In the genomic region with DNA sequence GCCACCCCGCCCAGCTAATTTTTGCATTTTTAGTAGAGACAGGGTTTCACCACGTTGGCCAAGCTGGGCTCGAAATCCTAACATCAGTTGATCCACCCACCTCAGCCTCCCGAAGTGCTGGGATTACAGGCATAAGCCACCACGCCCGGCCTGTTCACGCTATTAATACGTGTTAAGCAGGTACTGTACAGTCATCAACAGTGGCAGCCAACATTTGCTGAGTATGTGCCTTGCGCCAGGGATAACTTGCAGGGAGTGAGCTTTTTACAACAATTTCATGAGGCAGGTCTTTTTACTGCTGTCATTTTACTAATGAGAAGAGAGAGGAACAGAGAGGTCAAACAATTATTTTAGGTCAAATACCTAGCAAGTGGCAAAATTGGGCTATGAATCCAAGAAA, we compare ENCODE assay signal across 19 cellular contexts.
DNase-seq lines count a peak whose midpoint lies in the region; ATAC-seq and TF ChIP-seq lines count a peak whose summit lies in the region.
"Had no signal": no experiment of that assay in that cellular context is flagged by ENCODE, and none has a peak within 500 bp of the region (broad histone marks: within the 10 kb centered on the region; RNA-seq: fewer than 3 reads in every experiment).

No MANE protein-coding gene starts in this region.

- H3K27me3 ChIP-seq in mammary epithelial cell (ENCODE audit: insufficient read depth, low read length), result no peaks in the 10 kb centered on the region
- H3K27me3 ChIP-seq in iPS-20b (ENCODE audit: insufficient read depth, low read length), result no peaks in the 10 kb centered on the region
- H3K27me3 ChIP-seq in smooth muscle cell (ENCODE audit: low read depth), result no peaks in the 10 kb centered on the region
- H3K27me3 ChIP-seq: MG63, Peyer's patch had no signal

- H3K4me1 ChIP-seq in mammary epithelial cell (ENCODE audit: insufficient read depth, low read length), result peaks cover 18% of the 10 kb centered on the region
- H3K4me1 ChIP-seq in iPS-20b (ENCODE audit: insufficient read depth, low read length), result peaks cover 28% of the 10 kb centered on the region
- peaks cover 26% of the 10 kb centered on the region for H3K4me1 ChIP-seq in smooth muscle cell (ENCODE audit: low read depth)
- H3K4me1 ChIP-seq: Peyer's patch had no signal

- H3K27ac ChIP-seq in mammary epithelial cell (ENCODE audit: insufficient read depth, low read depth, low read length) (no peak overlapping the region), iPS-20b (ENCODE audit: low read length) (no peak overlapping the region), smooth muscle cell (ENCODE audit: low read depth) (peak overlapping the region; percentile 95)
- H3K27ac ChIP-seq: Peyer's patch had no signal

- dilution Hi-C loops in mammary epithelial cell (cut with HindIII; ENCODE audit: low sequenced_read_pairs), result no loop called here

- no peak for TF ChIP-seq CTCF in MCF 10A (IDR thresholded peaks at IDR 0.05; ENCODE audit: unreplicated experiment)
- TF ChIP-seq CTCF in mammary epithelial cell (conservative IDR thresholded peaks at IDR 0.05 in 1 of 2, IDR thresholded peaks at IDR 0.05 in 1 of 2; ENCODE audit: extremely low read depth in 1 of 2, insufficient read depth in 1 of 2, low read depth in 1 of 2, low read length in 2 of 2), result no peak
- no peak for TF ChIP-seq CTCF in chondrocyte (IDR thresholded peaks at IDR 0.05)
- TF ChIP-seq CTCF in smooth muscle cell (IDR thresholded peaks at IDR 0.05; ENCODE audit: borderline replicate concordance, insufficient read depth, poor library complexity, severe bottlenecking), result no peak

- POLR2A ChIA-PET in MCF 10A (lab: Yijun Ruan, JAX), result interaction anchor here (0.8 kb wide), 1 partner anchor 25 kb away, joined by 3 read pairs; no protein-coding TSS in a partner anchor

- H3F3A ChIP-seq in smooth muscle cell (ENCODE audit: low read depth), result peaks cover 25% of the 10 kb centered on the region

- no peaks in the 10 kb centered on the region for H3K79me2 ChIP-seq in mammary epithelial cell (ENCODE audit: insufficient read depth, low read length)
- H3K79me2 ChIP-seq in smooth muscle cell (ENCODE audit: low read depth), result no peaks in the 10 kb centered on the region

- BruUV-seq in MCF 10A (replicated peaks; lab: Mats Ljungman, UMichigan) (no TSS peak), mammary epithelial cell (replicated peaks; lab: Mats Ljungman, UMichigan) (no TSS peak)

- peak; percentile 33 for DNase-seq in MCF 10A (ENCODE audit: unreplicated experiment)
- no peak for DNase-seq in mammary epithelial cell
- DNase-seq in chondrocyte (ENCODE audit: low spot score), result no peak
- DNase-seq in smooth muscle cell (lab: John Stamatoyannopoulos, UW; ENCODE audit: unreplicated experiment), result no peak
- DNase-seq in NCI-H82 (lab: John Stamatoyannopoulos, UW), result no peak
- DNase-seq: 8988T, C1 segment of cervical spinal cord, DMS 273 treated with DMSO at 0.1 percent for 48 hours, MG63, NCI-H1092, NCI-H146, NCI-H2081, NCI-H510A, NCI-H774, Peyer's patch had no signal

- H3K4me3 ChIP-seq in mammary epithelial cell (replicated peaks in 1 of 3; ENCODE audit: insufficient read depth in 1 of 3, low read depth in 2 of 3, low read length in 3 of 3), result no peak overlapping the region
- peak overlapping the region; percentile 60 for H3K4me3 ChIP-seq in iPS-20b (ENCODE audit: low read length)
- H3K4me3 ChIP-seq in smooth muscle cell, result peak overlapping the region; percentile 34
- H3K4me3 ChIP-seq: MG63, Peyer's patch had no signal

- H3K27ac Mint-ChIP-seq in MCF 10A (ENCODE audit: low read depth, unreplicated experiment) (peak overlapping the region; percentile 67), chondrocyte (ENCODE audit: unreplicated experiment) (peak overlapping the region; percentile 78)

- no peak overlapping the region for H2AFZ ChIP-seq in mammary epithelial cell (ENCODE audit: low read depth, low read length)
- no peak overlapping the region for H2AFZ ChIP-seq in smooth muscle cell (ENCODE audit: low read depth)

- H3K4me1 Mint-ChIP-seq in MCF 10A (ENCODE audit: insufficient read depth, unreplicated experiment), result peaks cover 30% of the 10 kb centered on the region
- H3K4me1 Mint-ChIP-seq in chondrocyte (ENCODE audit: low read depth), result peaks cover 49% of the 10 kb centered on the region

- 96% methylated on average over 9 of the region's 9 CpGs for WGBS in mammary epithelial cell (ENCODE audit: low coverage, missing lambda C conversion rate)
- 65% methylated on average over 9 of the region's 9 CpGs for WGBS in smooth muscle cell (ENCODE audit: low lambda C conversion rate)

- H3K9me3 Mint-ChIP-seq in MCF 10A (ENCODE audit: unreplicated experiment), result no peaks in the 10 kb centered on the region
- H3K9me3 Mint-ChIP-seq in chondrocyte (ENCODE audit: low read depth), result peaks cover 16% of the 10 kb centered on the region

- H3K4me3 Mint-ChIP-seq in MCF 10A (ENCODE audit: unreplicated experiment), result no peak overlapping the region
- H3K4me3 Mint-ChIP-seq in chondrocyte (ENCODE audit: unreplicated experiment), result peak overlapping the region; percentile 65

- H3K4me2 ChIP-seq in mammary epithelial cell (ENCODE audit: insufficient read depth, low read depth, low read length) (no peak overlapping the region), smooth muscle cell (peak overlapping the region; percentile 79)

- in situ Hi-C loops in mammary epithelial cell (cut with MboI; ENCODE audit: low sequenced_read_pairs in 2 of 2), result no loop called here

- no peak for ATAC-seq in GM21423 (IDR thresholded peaks at IDR 0.05; ENCODE audit: unreplicated experiment)
- ATAC-seq in HG02852 (IDR thresholded peaks at IDR 0.05; ENCODE audit: unreplicated experiment), result no peak
- ATAC-seq: Right ventricle myocardium inferior had no signal

- H3K36me3 ChIP-seq in mammary epithelial cell (ENCODE audit: insufficient read depth, low read length), result no peaks in the 10 kb centered on the region
- H3K36me3 ChIP-seq in iPS-20b (ENCODE audit: insufficient read depth, low read depth, low read length), result peaks cover 30% of the 10 kb centered on the region; the same call in 1 of the 2 replicates
- no peaks in the 10 kb centered on the region for H3K36me3 ChIP-seq in smooth muscle cell (ENCODE audit: low read depth)
- H3K36me3 ChIP-seq: MG63, Peyer's patch had no signal

- H3K9ac ChIP-seq in mammary epithelial cell (ENCODE audit: insufficient read depth, low read length) (no peak overlapping the region), iPS-20b (ENCODE audit: low read depth, low read length) (peak overlapping the region; percentile 45; the same call in 1 of the 2 replicates), smooth muscle cell (ENCODE audit: low read depth) (no peak overlapping the region)

- CTCF ChIA-PET in MCF 10A (lab: Yijun Ruan, JAX), result interaction anchor here (0.6 to 1.9 kb wide), 7 partner anchors 9 to 750 kb away, joined by 3 to 8 read pairs (median 3); no protein-coding TSS in a partner anchor
- CTCF ChIA-PET in mammary epithelial cell (lab: Charles Lee; ENCODE audit: low non-redundant PET), result no interaction called here

- peaks cover 1% of the 10 kb centered on the region for H3K36me3 Mint-ChIP-seq in MCF 10A (ENCODE audit: insufficient read depth, unreplicated experiment)
- peaks cover 18% of the 10 kb centered on the region for H3K36me3 Mint-ChIP-seq in chondrocyte (ENCODE audit: low read depth)

- H4K20me1 ChIP-seq in mammary epithelial cell (ENCODE audit: insufficient read depth, low read length) (no peaks in the 10 kb centered on the region), smooth muscle cell (ENCODE audit: low read depth) (no peaks in the 10 kb centered on the region)

- intact Hi-C loops in MCF 10A (cut with micrococcal nuclease) (no loop called here), mammary epithelial cell (cut with micrococcal nuclease) (no loop called here)

- no peaks in the 10 kb centered on the region for H3K27me3 Mint-ChIP-seq in MCF 10A (ENCODE audit: insufficient read depth, unreplicated experiment)
- H3K27me3 Mint-ChIP-seq in chondrocyte (ENCODE audit: low read depth), result no peaks in the 10 kb centered on the region

- H3K9me3 ChIP-seq in mammary epithelial cell (replicated peaks; ENCODE audit: insufficient read depth, low read length), result peaks cover 4% of the 10 kb centered on the region
- H3K9me3 ChIP-seq in iPS-20b (ENCODE audit: insufficient read depth, low read depth, low read length), result no peaks in the 10 kb centered on the region
- H3K9me3 ChIP-seq in smooth muscle cell (replicated peaks; ENCODE audit: low read depth), result no peaks in the 10 kb centered on the region
- H3K9me3 ChIP-seq: Peyer's patch had no signal

Comparison
In these comparisons a context has a peak if more than half of its experiments do, and no peak if none do; other contexts are left out.
1. H3K4me3 ChIP-seq: peak in iPS-20b (single experiment) and smooth muscle cell (single experiment); none in mammary epithelial cell (0 of 3).